Comparison of ENCODE assay signal across 28 cellular contexts in the genomic region with DNA sequence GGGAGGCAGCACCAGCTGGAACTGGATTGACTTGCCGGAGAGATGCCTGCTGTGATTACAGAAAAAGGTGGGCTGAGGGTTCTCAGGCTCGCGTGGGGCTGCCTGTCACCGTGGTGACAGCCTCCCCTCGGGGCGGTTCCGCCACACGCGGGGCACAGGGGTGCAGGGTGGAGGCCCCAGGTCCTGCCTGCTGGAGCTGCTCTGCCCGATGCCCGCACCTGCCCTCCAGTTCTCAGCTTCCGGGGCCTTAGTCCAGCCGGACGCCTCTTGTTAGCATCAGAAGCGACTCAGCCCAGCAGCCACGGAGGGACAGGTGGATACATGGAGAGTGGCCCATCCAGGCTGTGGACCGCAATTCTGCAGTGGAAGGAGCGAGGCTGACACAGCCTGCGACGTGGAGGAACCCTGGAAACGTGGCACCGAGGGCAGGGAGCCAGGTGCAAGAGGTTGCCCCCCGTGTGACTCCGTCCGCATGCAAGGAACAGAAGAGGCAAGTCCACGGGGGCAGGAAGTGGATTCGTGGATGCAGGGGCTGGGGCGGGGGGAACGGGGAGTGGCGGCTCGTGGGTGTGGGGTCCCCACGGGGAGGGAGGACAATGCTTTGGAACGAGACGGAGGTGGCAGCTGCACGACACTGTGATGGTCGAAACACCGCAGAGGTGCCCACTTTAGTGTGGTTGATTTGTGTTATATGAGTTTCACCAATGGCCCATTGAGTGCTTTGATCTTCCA.
"Had no signal": no experiment of that assay in that cellular context is flagged by ENCODE, and none has a peak within 500 bp of the region (broad histone marks: within the 10 kb centered on the region; RNA-seq: fewer than 3 reads in every experiment).

No MANE protein-coding gene starts in this region.

- H3K4me1 Mint-ChIP-seq: activated CD4-positive, alpha-beta memory T cell treated with anti-CD3 and anti-CD28 coated beads, Interleukin-2, amount 10 ng/mL, durations not matched to agents 7 days and 5 days; activated CD4-positive, alpha-beta T cell treated with anti-CD3 and anti-CD28 coated beads, Interleukin-2, amount 10 ng/mL, durations not matched to agents 7 days and 5 days; activated naive CD4-positive, alpha-beta T cell treated with anti-CD3 and anti-CD28 coated beads, Interleukin-2, amount 10 ng/mL, durations not matched to agents 7 days and 5 days; activated naive CD8-positive, alpha-beta T cell treated with anti-CD3 and anti-CD28 coated beads for 36 hours; T-cell had no signal

- H3K4me3 ChIP-seq: cardiac muscle cell, Peyer's patch had no signal

- DNase-seq: activated CD4-positive, alpha-beta memory T cell treated with anti-CD3 and anti-CD28 coated beads, Interleukin-2, amount 10 ng/mL, durations not matched to agents 7 days and 5 days; activated CD4-positive, alpha-beta T cell treated with anti-CD3 and anti-CD28 coated beads, Interleukin-2, amount 10 ng/mL, durations not matched to agents 7 days and 5 days; activated CD4-positive, CD25-positive, alpha-beta regulatory T cell; activated CD8-positive, alpha-beta memory T cell treated with anti-CD3 and anti-CD28 coated beads, Interleukin-2, amount 50 U/mL, for 4 hours; activated gamma-delta T cell treated with Interleukin-2 at 50 U/mL for 16 hours; activated naive CD4-positive, alpha-beta T cell treated with anti-CD3 and anti-CD28 coated beads, Interleukin-2, amount 10 ng/mL, durations not matched to agents 7 days and 5 days; activated naive CD8-positive, alpha-beta T cell treated with anti-CD3 and anti-CD28 coated beads for 36 hours; activated T-cell treated with anti-CD3 and anti-CD28 coated beads, Interleukin-2, amount 50 U/mL, for 72 hours; brain microvascular endothelial cell; KBM-7; NCI-H1048; NCI-H146; NCI-H187 treated with DMSO at 0.1 percent for 48 hours; NCI-H2081 treated with DMSO at 0.1 percent for 48 hours; NCI-H2171; NCI-H226; NCI-H526; NCI-H774; NK-92 treated with Interleukin-12 subunit alpha and Interleukin-12 subunit beta, amount 100 ng/mL, for 24 hours; Peyer's patch; SIG-M5; T-cell; T-helper 2 cell; T1000 had no signal

- H3K36me3 Mint-ChIP-seq: activated naive CD4-positive, alpha-beta T cell treated with anti-CD3 and anti-CD28 coated beads, Interleukin-2, amount 10 ng/mL, durations not matched to agents 7 days and 5 days; activated naive CD8-positive, alpha-beta T cell treated with anti-CD3 and anti-CD28 coated beads for 36 hours; T-cell had no signal

- H3K27ac ChIP-seq: brain microvascular endothelial cell, cardiac muscle cell, Peyer's patch, RWPE1, VCaP had no signal

- H3K4me3 Mint-ChIP-seq: activated CD4-positive, alpha-beta memory T cell treated with anti-CD3 and anti-CD28 coated beads, Interleukin-2, amount 10 ng/mL, durations not matched to agents 7 days and 5 days; activated CD4-positive, alpha-beta T cell treated with anti-CD3 and anti-CD28 coated beads, Interleukin-2, amount 10 ng/mL, durations not matched to agents 7 days and 5 days; activated naive CD4-positive, alpha-beta T cell treated with anti-CD3 and anti-CD28 coated beads, Interleukin-2, amount 10 ng/mL, durations not matched to agents 7 days and 5 days; activated naive CD8-positive, alpha-beta T cell treated with anti-CD3 and anti-CD28 coated beads for 36 hours; activated T-cell treated with anti-CD3 and anti-CD28 coated beads, Interleukin-2, amount 50 U/mL, for 72 hours; T-cell had no signal

- ATAC-seq: activated T-cell treated with anti-CD3 and anti-CD28 coated beads, Interleukin-2, amount 50 U/mL, for 72 hours; T-cell had no signal

- H3K27ac Mint-ChIP-seq: activated CD4-positive, alpha-beta memory T cell treated with anti-CD3 and anti-CD28 coated beads, Interleukin-2, amount 10 ng/mL, durations not matched to agents 7 days and 5 days; activated CD4-positive, alpha-beta T cell treated with anti-CD3 and anti-CD28 coated beads, Interleukin-2, amount 10 ng/mL, durations not matched to agents 7 days and 5 days; activated naive CD4-positive, alpha-beta T cell treated with anti-CD3 and anti-CD28 coated beads, Interleukin-2, amount 10 ng/mL, durations not matched to agents 7 days and 5 days; activated naive CD8-positive, alpha-beta T cell treated with anti-CD3 and anti-CD28 coated beads for 36 hours; activated T-cell treated with anti-CD3 and anti-CD28 coated beads, Interleukin-2, amount 50 U/mL, for 72 hours; activated T-helper 2 cell treated with anti-CD3 and anti-CD28 coated beads, Interferon-gamma antibody, Interleukin-2, Interleukin-4, amounts not matched to agents 10 μg/mL and 5 μg/mL and 100 μg/mL, durations not matched to agents 14 hours and 24 hours and 36 hours; T-cell had no signal

- H3K9me3 ChIP-seq: Peyer's patch had no signal

- H3K4me1 ChIP-seq: Peyer's patch had no signal

- H3K27me3 Mint-ChIP-seq: activated CD4-positive, alpha-beta memory T cell treated with anti-CD3 and anti-CD28 coated beads, Interleukin-2, amount 10 ng/mL, durations not matched to agents 7 days and 5 days had no signal

- H3K9me3 Mint-ChIP-seq: activated CD4-positive, alpha-beta memory T cell treated with anti-CD3 and anti-CD28 coated beads, Interleukin-2, amount 10 ng/mL, durations not matched to agents 7 days and 5 days; activated CD4-positive, alpha-beta T cell treated with anti-CD3 and anti-CD28 coated beads, Interleukin-2, amount 10 ng/mL, durations not matched to agents 7 days and 5 days; activated naive CD4-positive, alpha-beta T cell treated with anti-CD3 and anti-CD28 coated beads, Interleukin-2, amount 10 ng/mL, durations not matched to agents 7 days and 5 days; activated naive CD8-positive, alpha-beta T cell treated with anti-CD3 and anti-CD28 coated beads for 36 hours; activated T-cell treated with anti-CD3 and anti-CD28 coated beads, Interleukin-2, amount 50 U/mL, for 72 hours; activated T-helper 2 cell treated with anti-CD3 and anti-CD28 coated beads, Interferon-gamma antibody, Interleukin-2, Interleukin-4, amounts not matched to agents 10 μg/mL and 5 μg/mL and 100 μg/mL, durations not matched to agents 14 hours and 24 hours and 36 hours; T-cell had no signal

- H3K36me3 ChIP-seq: brain microvascular endothelial cell, cardiac muscle cell, Peyer's patch had no signal
